Comparison of ENCODE assay signal across 12 cellular contexts in genomic region chr3:18585019-18585968, GRCh38.
DNase-seq lines count a peak whose midpoint lies in the region; ATAC-seq and FAIRE-seq lines count a peak whose summit lies in the region.
"Had no signal": no experiment of that assay in that cellular context is flagged by ENCODE, and none has a peak within 500 bp of the region (broad histone marks: within the 10 kb centered on the region; RNA-seq: fewer than 3 reads in every experiment).

No MANE protein-coding gene starts in this region.

- no peaks in the 10 kb centered on the region for H3K27me3 Mint-ChIP-seq in activated CD4-positive, alpha-beta T cell treated with anti-CD3 and anti-CD28 coated beads for 36 hours
- H3K27me3 Mint-ChIP-seq in activated naive CD4-positive, alpha-beta T cell treated with anti-CD3 and anti-CD28 coated beads for 36 hours (ENCODE audit: low read depth) = no peaks in the 10 kb centered on the region
- no peaks in the 10 kb centered on the region for H3K27me3 Mint-ChIP-seq in T-helper 2 cell treated with Interferon-gamma antibody and Interleukin-4, amounts not matched to agents 5 μg/mL and 100 μg/mL, for 36 hours (ENCODE audit: low read depth)
- H3K27me3 Mint-ChIP-seq: CD8-positive, alpha-beta memory T cell had no signal

- intact Hi-C loops in activated CD4-positive, alpha-beta T cell treated with anti-CD3 and anti-CD28 coated beads for 36 hours (cut with DNase I, micrococcal nuclease) = no loop called here
- intact Hi-C loops in activated naive CD4-positive, alpha-beta T cell treated with anti-CD3 and anti-CD28 coated beads for 36 hours (cut with micrococcal nuclease) = no loop called here

- H3K4me1 Mint-ChIP-seq in activated CD4-positive, alpha-beta T cell treated with anti-CD3 and anti-CD28 coated beads for 36 hours = peaks cover 12% of the 10 kb centered on the region
- H3K4me1 Mint-ChIP-seq in activated naive CD4-positive, alpha-beta T cell treated with anti-CD3 and anti-CD28 coated beads for 36 hours (ENCODE audit: low read depth) = peaks cover 9% of the 10 kb centered on the region
- H3K4me1 Mint-ChIP-seq in T-helper 2 cell treated with Interferon-gamma antibody and Interleukin-4, amounts not matched to agents 5 μg/mL and 100 μg/mL, for 36 hours (ENCODE audit: low read depth) = peaks cover 13% of the 10 kb centered on the region

- no peak for FAIRE-seq in HTR-8/SVneo (lab: Jason Lieb, UNC)
- FAIRE-seq: GM12891, GM19239, H1 had no signal

- H3K4me3 Mint-ChIP-seq in activated CD4-positive, alpha-beta T cell treated with anti-CD3 and anti-CD28 coated beads for 36 hours = no peak overlapping the region
- H3K4me3 Mint-ChIP-seq in activated naive CD4-positive, alpha-beta T cell treated with anti-CD3 and anti-CD28 coated beads for 36 hours = no peak overlapping the region
- H3K4me3 Mint-ChIP-seq in T-helper 2 cell treated with Interferon-gamma antibody and Interleukin-4, amounts not matched to agents 5 μg/mL and 100 μg/mL, for 36 hours = no peak overlapping the region
- H3K4me3 Mint-ChIP-seq: CD8-positive, alpha-beta memory T cell had no signal

- H3K36me3 Mint-ChIP-seq in activated CD4-positive, alpha-beta T cell treated with anti-CD3 and anti-CD28 coated beads for 36 hours (ENCODE audit: low read depth) = peaks cover 6% of the 10 kb centered on the region
- no peaks in the 10 kb centered on the region for H3K36me3 Mint-ChIP-seq in activated naive CD4-positive, alpha-beta T cell treated with anti-CD3 and anti-CD28 coated beads for 36 hours (ENCODE audit: low read depth)
- H3K36me3 Mint-ChIP-seq in T-helper 2 cell treated with Interferon-gamma antibody and Interleukin-4, amounts not matched to agents 5 μg/mL and 100 μg/mL, for 36 hours (ENCODE audit: low read depth) = peaks cover 12% of the 10 kb centered on the region

- no peak for DNase-seq in activated CD4-positive, alpha-beta T cell treated with anti-CD3 and anti-CD28 coated beads for 36 hours
- DNase-seq in activated CD4-positive, alpha-beta T cell treated with anti-CD3 and anti-CD28 coated beads for 4 hours = no peak
- DNase-seq in activated naive CD4-positive, alpha-beta T cell treated with anti-CD3 and anti-CD28 coated beads for 36 hours = peak; percentile 12
- DNase-seq in activated naive CD4-positive, alpha-beta T cell treated with anti-CD3 and anti-CD28 coated beads, Interleukin-2, amount 50 U/mL, for 16 hours = no peak
- peak; percentile 20 for DNase-seq in T-helper 2 cell treated with Interferon-gamma antibody and Interleukin-4, amounts not matched to agents 5 μg/mL and 100 μg/mL, for 36 hours (ENCODE audit: low spot score)
- DNase-seq in COLO829 (ENCODE audit: low spot score) = no peak
- DNase-seq in HTR-8/SVneo (ENCODE audit: insufficient read length, low spot score) = no peak
- no peak for DNase-seq in effector CD4-positive, alpha-beta T cell
- DNase-seq: CD8-positive, alpha-beta memory T cell had no signal

- CTCF ChIA-PET in activated CD4-positive, alpha-beta T cell treated with anti-CD3 and anti-CD28 coated beads for 36 hours (lab: Charles Lee) = interaction anchor here (0.6 to 2.1 kb wide), 5 partner anchors 25 to 446 kb away, joined by 3 to 7 read pairs (median 3); no protein-coding TSS in a partner anchor
- CTCF ChIA-PET in activated naive CD4-positive, alpha-beta T cell treated with anti-CD3 and anti-CD28 coated beads for 36 hours (lab: Charles Lee) = no interaction called here

- POLR2A ChIA-PET in activated CD4-positive, alpha-beta T cell treated with anti-CD3 and anti-CD28 coated beads for 36 hours (lab: Charles Lee) = interaction anchor here (0.5 kb wide), 1 partner anchor 509 kb away, joined by 3 read pairs; no protein-coding TSS in a partner anchor

- peak; percentile 53 for ATAC-seq in activated CD4-positive, alpha-beta T cell treated with anti-CD3 and anti-CD28 coated beads for 36 hours

- H3K27ac Mint-ChIP-seq in activated CD4-positive, alpha-beta T cell treated with anti-CD3 and anti-CD28 coated beads for 36 hours = no peak overlapping the region
- H3K27ac Mint-ChIP-seq in activated naive CD4-positive, alpha-beta T cell treated with anti-CD3 and anti-CD28 coated beads for 36 hours = no peak overlapping the region
- no peak overlapping the region for H3K27ac Mint-ChIP-seq in T-helper 2 cell treated with Interferon-gamma antibody and Interleukin-4, amounts not matched to agents 5 μg/mL and 100 μg/mL, for 36 hours
- H3K27ac Mint-ChIP-seq: CD8-positive, alpha-beta memory T cell had no signal

- H3K9me3 Mint-ChIP-seq in activated CD4-positive, alpha-beta T cell treated with anti-CD3 and anti-CD28 coated beads for 36 hours (ENCODE audit: low read depth) = peaks cover 10% of the 10 kb centered on the region
- peaks cover 6% of the 10 kb centered on the region for H3K9me3 Mint-ChIP-seq in activated naive CD4-positive, alpha-beta T cell treated with anti-CD3 and anti-CD28 coated beads for 36 hours
- H3K9me3 Mint-ChIP-seq in T-helper 2 cell treated with Interferon-gamma antibody and Interleukin-4, amounts not matched to agents 5 μg/mL and 100 μg/mL, for 36 hours = peaks cover 16% of the 10 kb centered on the region

Comparison
In these comparisons a context has a peak if more than half of its experiments do, and no peak if none do; other contexts are left out.
1. DNase-seq: peak in activated naive CD4-positive, alpha-beta T cell treated with anti-CD3 and anti-CD28 coated beads for 36 hours (single experiment) and T-helper 2 cell treated with Interferon-gamma antibody and Interleukin-4, amounts not matched to agents 5 μg/mL and 100 μg/mL, for 36 hours (single experiment); none in activated CD4-positive, alpha-beta T cell treated with anti-CD3 and anti-CD28 coated beads for 36 hours (single experiment), activated CD4-positive, alpha-beta T cell treated with anti-CD3 and anti-CD28 coated beads for 4 hours (0 of 2), activated naive CD4-positive, alpha-beta T cell treated with anti-CD3 and anti-CD28 coated beads, Interleukin-2, amount 50 U/mL, for 16 hours (single experiment), COLO829 (single experiment), HTR-8/SVneo (single experiment) and effector CD4-positive, alpha-beta T cell (single experiment).